Comparison of ENCODE assay signal across 8 cellular contexts in the genomic region with DNA sequence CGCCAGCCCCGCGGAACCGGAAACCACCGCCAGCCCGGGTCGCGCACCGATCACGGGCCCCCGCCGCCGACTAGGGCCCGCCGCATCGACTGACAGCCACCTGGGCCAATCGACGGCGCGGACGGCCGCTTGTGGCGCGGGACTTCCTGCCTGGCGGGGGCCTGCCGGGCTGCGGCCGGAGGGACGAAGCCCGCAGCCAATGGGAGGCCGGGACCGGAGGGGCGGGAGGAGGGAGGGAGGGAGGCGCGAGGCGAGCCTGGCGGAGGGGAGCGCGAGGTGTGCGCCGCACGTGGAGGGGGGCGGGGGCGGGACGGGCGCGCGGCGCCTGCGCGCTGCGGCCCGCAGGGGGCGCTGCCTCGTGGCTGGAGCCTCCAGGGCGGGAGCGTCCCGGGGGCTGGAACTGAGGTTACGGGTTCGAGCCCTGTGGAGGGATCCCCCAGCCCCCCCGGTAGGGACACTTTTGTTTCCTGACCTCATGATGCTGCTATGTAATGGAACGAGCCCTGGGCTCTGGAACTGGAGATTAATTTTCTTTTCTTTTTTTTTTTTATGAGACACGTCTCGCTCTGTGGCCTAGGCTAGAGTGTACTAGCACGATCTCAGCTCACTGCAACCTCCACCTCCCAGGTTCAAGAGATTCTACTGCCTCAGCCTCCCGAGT.
DNase-seq lines count a peak whose midpoint lies in the region; ATAC-seq lines count a peak whose summit lies in the region.

A gene with protein sequence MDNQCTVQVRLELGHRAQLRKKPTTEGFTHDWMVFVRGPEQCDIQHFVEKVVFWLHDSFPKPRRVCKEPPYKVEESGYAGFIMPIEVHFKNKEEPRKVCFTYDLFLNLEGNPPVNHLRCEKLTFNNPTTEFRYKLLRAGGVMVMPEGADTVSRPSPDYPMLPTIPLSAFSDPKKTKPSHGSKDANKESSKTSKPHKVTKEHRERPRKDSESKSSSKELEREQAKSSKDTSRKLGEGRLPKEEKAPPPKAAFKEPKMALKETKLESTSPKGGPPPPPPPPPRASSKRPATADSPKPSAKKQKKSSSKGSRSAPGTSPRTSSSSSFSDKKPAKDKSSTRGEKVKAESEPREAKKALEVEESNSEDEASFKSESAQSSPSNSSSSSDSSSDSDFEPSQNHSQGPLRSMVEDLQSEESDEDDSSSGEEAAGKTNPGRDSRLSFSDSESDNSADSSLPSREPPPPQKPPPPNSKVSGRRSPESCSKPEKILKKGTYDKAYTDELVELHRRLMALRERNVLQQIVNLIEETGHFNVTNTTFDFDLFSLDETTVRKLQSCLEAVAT (minus strand): TSS at position 45 of the 661 bp plus-strand sequence. CDS start 191 bp downstream, outside the sequence.

- DNase-seq in AG08396 (ENCODE audit: low spot score) (peak; percentile 100), NCI-H446 (lab: John Stamatoyannopoulos, UW) (peak; percentile 85 to 98), iris pigment epithelial cell (ENCODE audit: low read depth) (peak; percentile 98)
- DNase-seq in activated CD4-positive, CD25-positive, alpha-beta regulatory T cell treated with anti-CD3 and anti-CD28 coated beads, Interleukin-2, amount 50 U/mL, for 16 hours (ENCODE audit: low read depth, low spot score): peak; percentile 87
- peak; percentile 92 for DNase-seq in central memory CD4-positive, alpha-beta T cell
- peak; percentile 97 for DNase-seq in stimulated activated CD4-positive, alpha-beta T cell treated with anti-CD3 and anti-CD28 coated beads, Interleukin-12 subunit alpha, Interleukin-12 subunit beta, amount 100 ng/mL, for 4 hours

- peak; percentile 87 for ATAC-seq in GM18909 (IDR thresholded peaks at IDR 0.05; ENCODE audit: poor library complexity, unreplicated experiment)
- peak; percentile 88 for ATAC-seq in HG03175 (IDR thresholded peaks at IDR 0.05; ENCODE audit: unreplicated experiment)

Comparison
In these comparisons a context has a peak if more than half of its experiments do, and no peak if none do; other contexts are left out.
1. Peak in every context shown above with its lines: DNase-seq and ATAC-seq.